In the genomic region with DNA sequence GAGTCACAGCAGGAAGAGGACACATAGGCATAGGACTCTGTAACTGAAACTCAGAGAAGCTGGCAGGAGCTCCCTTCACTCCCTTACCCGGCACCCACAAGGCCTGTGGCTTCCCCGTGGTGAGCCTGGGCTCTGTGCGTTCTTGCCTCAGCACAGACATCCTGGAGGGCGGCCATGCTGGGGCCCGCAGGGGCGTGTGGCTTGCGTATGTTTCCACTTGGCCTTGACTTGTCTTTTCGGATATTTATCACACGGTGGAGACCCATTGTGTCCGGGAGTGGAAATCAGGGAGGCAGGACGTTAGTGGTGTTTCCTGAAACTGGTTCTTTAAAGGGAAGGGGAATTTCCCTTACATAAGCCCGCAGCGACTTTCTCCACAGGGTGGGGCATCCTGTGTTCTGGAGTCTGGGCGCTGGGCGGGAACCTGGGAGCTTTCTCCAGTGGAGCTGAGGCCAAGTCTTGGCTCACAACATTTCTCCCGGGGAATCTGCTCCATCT, we compare ENCODE assay signal across 1 cellular context.
A peak's percentile ranks its signal among the peaks of the same experiment; 100 is the strongest.
TF ChIP-seq lines count a peak whose summit lies in the region.

No MANE protein-coding gene starts in this region.

TF ChIP-seq in HepG2, 621 proteins besides CTCF, POLR2A, EP300 and RAD21:
- TF ChIP-seq, protein P1, sequence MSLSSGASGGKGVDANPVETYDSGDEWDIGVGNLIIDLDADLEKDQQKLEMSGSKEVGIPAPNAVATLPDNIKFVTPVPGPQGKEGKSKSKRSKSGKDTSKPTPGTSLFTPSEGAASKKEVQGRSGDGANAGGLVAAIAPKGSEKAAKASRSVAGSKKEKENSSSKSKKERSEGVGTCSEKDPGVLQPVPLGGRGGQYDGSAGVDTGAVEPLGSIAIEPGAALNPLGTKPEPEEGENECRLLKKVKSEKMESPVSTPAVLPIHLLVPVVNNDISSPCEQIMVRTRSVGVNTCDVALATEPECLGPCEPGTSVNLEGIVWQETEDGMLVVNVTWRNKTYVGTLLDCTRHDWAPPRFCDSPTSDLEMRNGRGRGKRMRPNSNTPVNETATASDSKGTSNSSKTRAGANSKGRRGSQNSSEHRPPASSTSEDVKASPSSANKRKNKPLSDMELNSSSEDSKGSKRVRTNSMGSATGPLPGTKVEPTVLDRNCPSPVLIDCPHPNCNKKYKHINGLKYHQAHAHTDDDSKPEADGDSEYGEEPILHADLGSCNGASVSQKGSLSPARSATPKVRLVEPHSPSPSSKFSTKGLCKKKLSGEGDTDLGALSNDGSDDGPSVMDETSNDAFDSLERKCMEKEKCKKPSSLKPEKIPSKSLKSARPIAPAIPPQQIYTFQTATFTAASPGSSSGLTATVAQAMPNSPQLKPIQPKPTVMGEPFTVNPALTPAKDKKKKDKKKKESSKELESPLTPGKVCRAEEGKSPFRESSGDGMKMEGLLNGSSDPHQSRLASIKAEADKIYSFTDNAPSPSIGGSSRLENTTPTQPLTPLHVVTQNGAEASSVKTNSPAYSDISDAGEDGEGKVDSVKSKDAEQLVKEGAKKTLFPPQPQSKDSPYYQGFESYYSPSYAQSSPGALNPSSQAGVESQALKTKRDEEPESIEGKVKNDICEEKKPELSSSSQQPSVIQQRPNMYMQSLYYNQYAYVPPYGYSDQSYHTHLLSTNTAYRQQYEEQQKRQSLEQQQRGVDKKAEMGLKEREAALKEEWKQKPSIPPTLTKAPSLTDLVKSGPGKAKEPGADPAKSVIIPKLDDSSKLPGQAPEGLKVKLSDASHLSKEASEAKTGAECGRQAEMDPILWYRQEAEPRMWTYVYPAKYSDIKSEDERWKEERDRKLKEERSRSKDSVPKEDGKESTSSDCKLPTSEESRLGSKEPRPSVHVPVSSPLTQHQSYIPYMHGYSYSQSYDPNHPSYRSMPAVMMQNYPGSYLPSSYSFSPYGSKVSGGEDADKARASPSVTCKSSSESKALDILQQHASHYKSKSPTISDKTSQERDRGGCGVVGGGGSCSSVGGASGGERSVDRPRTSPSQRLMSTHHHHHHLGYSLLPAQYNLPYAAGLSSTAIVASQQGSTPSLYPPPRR (CRISPR knock-in tag; IDR thresholded peaks at IDR 0.05; ENCODE audit: borderline replicate concordance): 0 out of 2 replicates have a peak, but pooled peaks have one; percentile 21
- TF ChIP-seq HCFC1 (IDR thresholded peaks at IDR 0.05; ENCODE audit: low read depth, low read length) (no peak), RBM22 (optimal IDR thresholded peaks at IDR 0.05; ENCODE audit: low read length) (peak; percentile 65), ZBTB38 (CRISPR knock-in tag; IDR thresholded peaks at IDR 0.05) (peak; percentile 55; the same call in 1 of the 2 replicates), ZNF776 (CRISPR knock-in tag; IDR thresholded peaks at IDR 0.05) (0 out of 2 replicates have a peak, but pooled peaks have one; percentile 19), HNF1B (CRISPR knock-in tag; IDR thresholded peaks at IDR 0.05) (peak; percentile 28; the same call in 1 of the 2 replicates), AGO1 (IDR thresholded peaks at IDR 0.05; ENCODE audit: low read depth, low read length, poor library complexity, severe bottlenecking) (peak; percentile 11), ZNF768 (CRISPR knock-in tag; IDR thresholded peaks at IDR 0.05) (peak; percentile 49; the same call in 1 of the 2 replicates), MIER2 (CRISPR knock-in tag; IDR thresholded peaks at IDR 0.05) (no peak), AGO2 (optimal IDR thresholded peaks at IDR 0.05; ENCODE audit: low read depth, low read length) (peak; percentile 91), ZBTB3 (CRISPR knock-in tag; IDR thresholded peaks at IDR 0.05; ENCODE audit: borderline replicate concordance, low read depth) (no peak), SP5 (CRISPR knock-in tag; IDR thresholded peaks at IDR 0.05; ENCODE audit: borderline replicate concordance, low read depth) (no peak), MTA1 (CRISPR knock-in tag; IDR thresholded peaks at IDR 0.05; ENCODE audit: borderline replicate concordance) (peak; percentile 49; the same call in 1 of the 2 replicates), ZFP82 (CRISPR knock-in tag; IDR thresholded peaks at IDR 0.05; ENCODE audit: borderline replicate concordance) (no peak), SSRP1 (CRISPR knock-in tag; IDR thresholded peaks at IDR 0.05) (no peak)
- TF ChIP-seq, protein P2, sequence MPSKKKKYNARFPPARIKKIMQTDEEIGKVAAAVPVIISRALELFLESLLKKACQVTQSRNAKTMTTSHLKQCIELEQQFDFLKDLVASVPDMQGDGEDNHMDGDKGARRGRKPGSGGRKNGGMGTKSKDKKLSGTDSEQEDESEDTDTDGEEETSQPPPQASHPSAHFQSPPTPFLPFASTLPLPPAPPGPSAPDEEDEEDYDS (CRISPR knock-in tag; IDR thresholded peaks at IDR 0.05): no peak
- TF ChIP-seq, protein P3, sequence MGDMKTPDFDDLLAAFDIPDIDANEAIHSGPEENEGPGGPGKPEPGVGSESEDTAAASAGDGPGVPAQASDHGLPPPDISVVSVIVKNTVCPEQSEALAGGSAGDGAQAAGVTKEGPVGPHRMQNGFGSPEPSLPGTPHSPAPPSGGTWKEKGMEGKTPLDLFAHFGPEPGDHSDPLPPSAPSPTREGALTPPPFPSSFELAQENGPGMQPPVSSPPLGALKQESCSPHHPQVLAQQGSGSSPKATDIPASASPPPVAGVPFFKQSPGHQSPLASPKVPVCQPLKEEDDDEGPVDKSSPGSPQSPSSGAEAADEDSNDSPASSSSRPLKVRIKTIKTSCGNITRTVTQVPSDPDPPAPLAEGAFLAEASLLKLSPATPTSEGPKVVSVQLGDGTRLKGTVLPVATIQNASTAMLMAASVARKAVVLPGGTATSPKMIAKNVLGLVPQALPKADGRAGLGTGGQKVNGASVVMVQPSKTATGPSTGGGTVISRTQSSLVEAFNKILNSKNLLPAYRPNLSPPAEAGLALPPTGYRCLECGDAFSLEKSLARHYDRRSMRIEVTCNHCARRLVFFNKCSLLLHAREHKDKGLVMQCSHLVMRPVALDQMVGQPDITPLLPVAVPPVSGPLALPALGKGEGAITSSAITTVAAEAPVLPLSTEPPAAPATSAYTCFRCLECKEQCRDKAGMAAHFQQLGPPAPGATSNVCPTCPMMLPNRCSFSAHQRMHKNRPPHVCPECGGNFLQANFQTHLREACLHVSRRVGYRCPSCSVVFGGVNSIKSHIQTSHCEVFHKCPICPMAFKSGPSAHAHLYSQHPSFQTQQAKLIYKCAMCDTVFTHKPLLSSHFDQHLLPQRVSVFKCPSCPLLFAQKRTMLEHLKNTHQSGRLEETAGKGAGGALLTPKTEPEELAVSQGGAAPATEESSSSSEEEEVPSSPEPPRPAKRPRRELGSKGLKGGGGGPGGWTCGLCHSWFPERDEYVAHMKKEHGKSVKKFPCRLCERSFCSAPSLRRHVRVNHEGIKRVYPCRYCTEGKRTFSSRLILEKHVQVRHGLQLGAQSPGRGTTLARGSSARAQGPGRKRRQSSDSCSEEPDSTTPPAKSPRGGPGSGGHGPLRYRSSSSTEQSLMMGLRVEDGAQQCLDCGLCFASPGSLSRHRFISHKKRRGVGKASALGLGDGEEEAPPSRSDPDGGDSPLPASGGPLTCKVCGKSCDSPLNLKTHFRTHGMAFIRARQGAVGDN (CRISPR knock-in tag; IDR thresholded peaks at IDR 0.05): peak; percentile 43; the same call in 1 of the 2 replicates
- TF ChIP-seq, protein P4, sequence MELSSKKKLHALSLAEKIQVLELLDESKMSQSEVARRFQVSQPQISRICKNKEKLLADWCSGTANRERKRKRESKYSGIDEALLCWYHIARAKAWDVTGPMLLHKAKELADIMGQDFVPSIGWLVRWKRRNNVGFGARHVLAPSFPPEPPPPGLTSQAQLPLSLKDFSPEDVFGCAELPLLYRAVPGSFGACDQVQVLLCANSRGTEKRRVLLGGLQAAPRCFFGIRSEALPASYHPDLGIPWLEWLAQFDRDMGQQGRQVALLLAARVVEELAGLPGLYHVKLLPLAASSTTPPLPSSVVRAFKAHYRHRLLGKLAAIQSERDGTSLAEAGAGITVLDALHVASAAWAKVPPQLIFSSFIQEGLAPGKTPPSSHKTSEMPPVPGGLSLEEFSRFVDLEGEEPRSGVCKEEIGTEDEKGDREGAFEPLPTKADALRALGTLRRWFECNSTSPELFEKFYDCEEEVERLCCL (CRISPR knock-in tag; IDR thresholded peaks at IDR 0.05; ENCODE audit: borderline replicate concordance): 0 out of 2 replicates have a peak, but pooled peaks have one; percentile 63
